ENCODE assay signal across 9 cellular contexts in genomic region chr1:31643976-31644559, GRCh38. TPM values are rescaled to one million over a fixed set of nuclear protein-coding genes. Genes with fewer than 3 reads are reported as not detected.
DNase-seq lines count a peak whose midpoint lies in the region; ATAC-seq and TF ChIP-seq lines count a peak whose summit lies in the region.
"Had no signal": no experiment of that assay in that cellular context is flagged by ENCODE, and none has a peak within 500 bp of the region (broad histone marks: within the 10 kb centered on the region; RNA-seq: fewer than 3 reads in every experiment).

No MANE protein-coding gene starts in this region.

- H3K27ac Mint-ChIP-seq in dendritic cell treated with granulocyte-macrophage colony-stimulating factor and Interleukin-4, amounts not matched to agents 40 ng/mL and 50 ng/mL, for 4 days: peak overlapping the region; percentile 98
- H3K27ac Mint-ChIP-seq in neural crest cell (ENCODE audit: unreplicated experiment): peak overlapping the region; percentile 100

- no peaks in the 10 kb centered on the region for H3F3A ChIP-seq in Loucy (ENCODE audit: low read depth)

- no peaks in the 10 kb centered on the region for H3K9me2 ChIP-seq in Loucy (replicated peaks; ENCODE audit: low read depth, low read length)

- H3K27me3 ChIP-seq in Loucy (ENCODE audit: insufficient read depth, low read length, poor library complexity, severe bottlenecking): peaks cover 5% of the 10 kb centered on the region

- H3K4me2 ChIP-seq in Loucy (ENCODE audit: low read depth, low read length, poor library complexity, severe bottlenecking): peak overlapping the region; percentile 98

- H2AFZ ChIP-seq in Loucy (ENCODE audit: low read length): peak overlapping the region; percentile 94

- peaks cover 3% of the 10 kb centered on the region for H4K20me1 ChIP-seq in Loucy (ENCODE audit: insufficient read depth, low read length, poor library complexity, severe bottlenecking)

- H3K9me3 Mint-ChIP-seq in dendritic cell treated with granulocyte-macrophage colony-stimulating factor and Interleukin-4, amounts not matched to agents 40 ng/mL and 50 ng/mL, for 4 days: no peaks in the 10 kb centered on the region
- no peaks in the 10 kb centered on the region for H3K9me3 Mint-ChIP-seq in neural crest cell

- no peaks in the 10 kb centered on the region for H3K9me3 ChIP-seq in Loucy (ENCODE audit: insufficient read depth, low read depth, low read length)

- H3K4me3 Mint-ChIP-seq in dendritic cell treated with granulocyte-macrophage colony-stimulating factor and Interleukin-4, amounts not matched to agents 40 ng/mL and 50 ng/mL, for 4 days: peak overlapping the region; percentile 98
- H3K4me3 Mint-ChIP-seq in neural crest cell: peak overlapping the region; percentile 99

- peak overlapping the region; percentile 93 for H3K9ac ChIP-seq in Loucy (ENCODE audit: low read depth, low read length, poor library complexity, severe bottlenecking)

- H3K79me2 ChIP-seq in Loucy (ENCODE audit: insufficient read depth, low read length): peaks cover 48% of the 10 kb centered on the region

- intact Hi-C loops in dendritic cell treated with granulocyte-macrophage colony-stimulating factor and Interleukin-4, amounts not matched to agents 40 ng/mL and 50 ng/mL, for 4 days (cut with micrococcal nuclease): loop anchor here (2.0 kb wide), 1 partner anchor 19 kb away; no protein-coding TSS in a partner anchor

- no peaks in the 10 kb centered on the region for H3K27me3 Mint-ChIP-seq in dendritic cell treated with granulocyte-macrophage colony-stimulating factor and Interleukin-4, amounts not matched to agents 40 ng/mL and 50 ng/mL, for 4 days
- H3K27me3 Mint-ChIP-seq in neural crest cell (ENCODE audit: low read depth): no peaks in the 10 kb centered on the region

- peaks cover 49% of the 10 kb centered on the region for H3K4me1 ChIP-seq in Loucy (ENCODE audit: insufficient read depth, low read length, poor library complexity, severe bottlenecking)

- DNase-seq in neural crest cell (ENCODE audit: low read depth, low spot score) (no peak), AML-193 (lab: John Stamatoyannopoulos, UW) (no peak), NCI-H2081 treated with DMSO at 0.1 percent for 48 hours (lab: John Stamatoyannopoulos, UW) (no peak), NCI-H2107 (lab: John Stamatoyannopoulos, UW) (no peak)

- TF ChIP-seq CTCF in GM12875 (IDR thresholded peaks at IDR 0.05; ENCODE audit: borderline replicate concordance, insufficient read depth, low read depth, low read length): no peak
- TF ChIP-seq CTCF in Loucy (conservative IDR thresholded peaks at IDR 0.05; ENCODE audit: low read length): no peak
- TF ChIP-seq CTCF in neural crest cell (conservative IDR thresholded peaks at IDR 0.05): no peak

- H3K36me3 ChIP-seq in Loucy (ENCODE audit: insufficient read depth, low read length): no peaks in the 10 kb centered on the region

- peak overlapping the region; percentile 99 for H3K4me3 ChIP-seq in GM12875 (ENCODE audit: low read depth, low read length)
- H3K4me3 ChIP-seq in Loucy (ENCODE audit: low read length, poor library complexity, severe bottlenecking): peak overlapping the region; percentile 95

- H3K36me3 Mint-ChIP-seq in dendritic cell treated with granulocyte-macrophage colony-stimulating factor and Interleukin-4, amounts not matched to agents 40 ng/mL and 50 ng/mL, for 4 days (ENCODE audit: low read depth): peaks cover 12% of the 10 kb centered on the region
- no peaks in the 10 kb centered on the region for H3K36me3 Mint-ChIP-seq in neural crest cell (ENCODE audit: low read depth)

- H3K4me1 Mint-ChIP-seq in dendritic cell treated with granulocyte-macrophage colony-stimulating factor and Interleukin-4, amounts not matched to agents 40 ng/mL and 50 ng/mL, for 4 days (ENCODE audit: low read depth): peaks cover 10% of the 10 kb centered on the region
- peaks cover 26% of the 10 kb centered on the region for H3K4me1 Mint-ChIP-seq in neural crest cell

- no peak for ATAC-seq in GM18498 (IDR thresholded peaks at IDR 0.05; ENCODE audit: unreplicated experiment)

RNA-seq across cellular contexts. Expression of gene PEF1, which starts 0.6 kb away (rescaled TPM):
- total RNA-seq in neural crest cell: 49.0 and 52.4 TPM in 2 replicates

RNA-seq across cellular contexts. Expression of gene HCRTR1, which starts 26.6 kb away (rescaled TPM):
- total RNA-seq in neural crest cell: 0.23 TPM in 1 of 2 replicates, not detected in the other
- total RNA-seq: T-helper 1 cell treated with Interleukin-12 subunit alpha and Interleukin-12 subunit beta and Interleukin-4 antibody, amounts not matched to agents 30 ng/mL and 1 ng/mL, for 36 hours had no signal

RNA-seq across cellular contexts. Expression of gene COL16A1, which starts 59.7 kb away (rescaled TPM):
- total RNA-seq in neural crest cell: 0.72 and 0.80 TPM in 2 replicates
